8 cellular contexts compared by ENCODE assay signal in the genomic region with DNA sequence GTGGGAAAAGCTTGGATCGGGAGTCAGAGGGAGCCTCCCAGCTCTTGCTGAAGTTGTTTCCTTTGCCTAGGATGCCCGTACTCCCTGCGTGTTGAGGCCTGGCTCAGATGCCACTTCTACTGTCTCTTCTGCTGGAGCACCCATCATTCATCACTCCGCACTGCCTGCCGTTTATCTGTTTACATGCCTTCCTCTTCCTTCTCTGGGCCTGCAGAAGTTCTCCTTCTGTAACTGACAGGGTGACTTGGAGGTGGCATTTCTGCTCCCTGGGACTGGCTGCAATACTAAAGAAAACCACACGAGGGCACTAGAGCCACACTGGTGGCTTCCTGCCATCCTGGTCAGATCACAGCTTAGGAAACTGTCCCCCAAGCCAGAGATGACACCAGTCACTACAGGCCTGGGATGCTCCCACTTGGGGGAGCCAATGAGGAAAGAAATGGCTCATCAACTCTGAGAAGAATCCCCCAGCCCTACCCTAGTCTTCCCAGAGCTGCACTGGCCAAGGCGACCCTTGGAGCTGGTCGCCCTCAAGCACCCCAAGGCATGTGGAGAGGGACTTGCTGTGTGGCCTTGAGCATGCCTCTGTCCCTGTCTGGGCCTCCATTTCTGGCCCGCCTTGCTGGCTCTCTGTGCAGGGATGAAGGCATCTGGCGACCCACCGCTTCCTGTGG. TPM values are rescaled to one million over a fixed set of nuclear protein-coding genes. Genes with fewer than 3 reads are reported as not detected.
DNase-seq lines count a peak whose midpoint lies in the region; ATAC-seq lines count a peak whose summit lies in the region.

No MANE protein-coding gene starts in this region.

- ATAC-seq in HG03097 (IDR thresholded peaks at IDR 0.05; ENCODE audit: low FRiP score, unreplicated experiment) (peak; percentile 70), left lobe of liver (peak; percentile 93)

- DNase-seq in SHP77 (lab: John Stamatoyannopoulos, UW) (peak; percentile 56 to 65), SHP77 treated with DMSO at 0.1 percent for 48 hours (lab: John Stamatoyannopoulos, UW) (no peak), NCI-H2227 treated with DMSO at 0.1 percent for 48 hours (lab: John Stamatoyannopoulos, UW) (peak; percentile 67), cerebellum (ENCODE audit: low spot score) (peak; percentile 85), left lobe of liver (ENCODE audit: low spot score) (peak; percentile 84)
- peak; percentile 64 for DNase-seq in activated CD4-positive, CD25-positive, alpha-beta regulatory T cell treated with anti-CD3 and anti-CD28 coated beads, Interleukin-2, amount 50 U/mL, for 16 hours (ENCODE audit: low read depth, low spot score)
- peak; percentile 65 to 83 for DNase-seq in stimulated activated CD4-positive, alpha-beta T cell treated with anti-CD3 and anti-CD28 coated beads, Interleukin-4, amount 100 ng/mL, for 48 hours (ENCODE audit: low read depth in 2 of 2)

RNA-seq across cellular contexts. Expression of a gene that starts 9.7 kb away (rescaled TPM):
- total RNA-seq in cerebellum (60.3 TPM), left lobe of liver (5.6 TPM)
